In genomic region chr10:60661627-60662026, GRCh38 we compare ENCODE assay signal across 14 cellular contexts.
DNase-seq lines count a peak whose midpoint lies in the region; ATAC-seq, FAIRE-seq and TF ChIP-seq lines count a peak whose summit lies in the region.
"Had no signal": no experiment of that assay in that cellular context is flagged by ENCODE, and none has a peak within 500 bp of the region (broad histone marks: within the 10 kb centered on the region; RNA-seq: fewer than 3 reads in every experiment).

No MANE protein-coding gene starts in this region.

- H3K36me3 ChIP-seq in brain microvascular endothelial cell (replicated peaks) (no peaks in the 10 kb centered on the region), left lung (no peaks in the 10 kb centered on the region)
- H3K36me3 ChIP-seq: BLaER1, uterus had no signal

- in situ Hi-C loops in brain microvascular endothelial cell (cut with HindIII; ENCODE audit: low pct_ligation_motif_present, low sequenced_read_pairs), result no loop called here

- H3K27ac ChIP-seq in brain microvascular endothelial cell, result peak overlapping the region; percentile 92
- peak overlapping the region; percentile 57 to 62 for H3K27ac ChIP-seq in left lung
- H3K27ac ChIP-seq: BLaER1, uterus had no signal

- no peak for FAIRE-seq in HTR-8/SVneo (lab: Jason Lieb, UNC)

- peaks cover 0 to 25% of the 10 kb centered on the region in 2 donors for H3K4me1 ChIP-seq in left lung
- H3K4me1 ChIP-seq: BLaER1, uterus had no signal

- intact Hi-C loops in left lung (cut with DNase I), result no loop called here

- H3K4me3 ChIP-seq in brain microvascular endothelial cell (ENCODE audit: low read depth, low read length) (no peak overlapping the region), left lung (no peak overlapping the region)
- H3K4me3 ChIP-seq: BLaER1, uterus had no signal

- TF ChIP-seq CTCF in brain microvascular endothelial cell (IDR thresholded peaks at IDR 0.05; ENCODE audit: low read depth, low read length, missing control alignments) (peak; percentile 5), left lung (IDR thresholded peaks at IDR 0.05) (no peak)

- H3K27me3 ChIP-seq in brain microvascular endothelial cell (replicated peaks) (no peaks in the 10 kb centered on the region), left lung (no peaks in the 10 kb centered on the region)
- H3K27me3 ChIP-seq: BLaER1, uterus had no signal

- H3K9me3 ChIP-seq in left lung, result no peaks in the 10 kb centered on the region
- H3K9me3 ChIP-seq: uterus had no signal

- ATAC-seq in left lung, result peak; percentile 37
- ATAC-seq in HG03460 (IDR thresholded peaks at IDR 0.05; ENCODE audit: unreplicated experiment), result no peak
- ATAC-seq: left colon had no signal

- DNase-seq in AG08395 (ENCODE audit: low spot score) (peak; percentile 46), HTR-8/SVneo (ENCODE audit: insufficient read length, low spot score) (peak; percentile 19), brain microvascular endothelial cell (peak; percentile 83), left lung (no peak), pons (ENCODE audit: low spot score) (no peak), NOMO-1 treated with dmso at 0.1 percent for 144 hours (lab: John Stamatoyannopoulos, UW; ENCODE audit: unreplicated experiment) (no peak)
- no peak for DNase-seq in stimulated activated CD4-positive, alpha-beta T cell treated with anti-CD3 and anti-CD28 coated beads, Interleukin-4, amount 100 ng/mL, for 1 hour
- DNase-seq: activated CD4-positive, alpha-beta T cell treated with anti-CD3 and anti-CD28 coated beads for 4 hours; cerebellar nuclear complex; left colon; NCI-H1417 treated with DMSO at 0.1 percent for 48 hours; uterus had no signal

Comparison
In these comparisons a context has a peak if more than half of its experiments do, and no peak if none do; other contexts are left out.
1. DNase-seq: peak in AG08395 (single experiment), HTR-8/SVneo (single experiment) and brain microvascular endothelial cell (single experiment); none in left lung (0 of 2), stimulated activated CD4-positive, alpha-beta T cell treated with anti-CD3 and anti-CD28 coated beads, Interleukin-4, amount 100 ng/mL, for 1 hour (single experiment), pons (single experiment) and NOMO-1 treated with dmso at 0.1 percent for 144 hours (single experiment).